In the genomic region with DNA sequence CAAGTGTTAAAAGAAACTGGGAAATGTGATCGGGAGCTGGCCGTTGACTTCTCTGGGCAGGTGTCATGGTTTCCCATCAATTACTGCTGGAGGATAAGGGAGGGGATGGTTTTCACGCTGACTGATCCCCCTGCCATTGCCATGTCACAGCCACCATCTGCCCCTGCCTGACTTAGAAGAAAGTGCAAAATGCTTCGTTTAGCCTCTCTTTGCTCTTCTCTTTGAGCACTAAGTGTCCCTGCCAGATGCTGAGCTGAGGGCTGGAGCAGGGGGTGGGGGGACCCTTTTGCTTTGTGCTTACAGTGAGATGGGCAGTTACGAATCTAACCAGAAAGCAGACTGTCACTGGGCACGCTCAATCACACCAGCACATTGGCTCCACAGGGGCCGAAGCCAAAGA, we compare ENCODE assay signal across 22 cellular contexts.
"Had no signal": no experiment of that assay in that cellular context is flagged by ENCODE, and none has a peak within 500 bp of the region (broad histone marks: within the 10 kb centered on the region; RNA-seq: fewer than 3 reads in every experiment).

No MANE protein-coding gene starts in this region.

- H3K27ac ChIP-seq: colonic mucosa, foreskin keratinocyte, hepatocyte, right atrium auricular region, sigmoid colon, skin epidermis, stomach, thoracic aorta, transverse colon had no signal

- H3K4me2 ChIP-seq: hepatocyte had no signal

- H2AFZ ChIP-seq: hepatocyte had no signal

- H3K9me3 ChIP-seq: colonic mucosa, right atrium auricular region, sigmoid colon, stomach, thoracic aorta, transverse colon had no signal

- H3K4me1 ChIP-seq: colonic mucosa, foreskin keratinocyte, right atrium auricular region, sigmoid colon, stomach, transverse colon had no signal

- H3K4me3 ChIP-seq: colonic mucosa, hepatocyte, lung, right atrium auricular region, sigmoid colon, skin epidermis, stomach, thoracic aorta, transverse colon had no signal

- H3K27me3 ChIP-seq: colonic mucosa, hepatocyte, right atrium auricular region, sigmoid colon, stomach, transverse colon had no signal

- DNase-seq: colonic mucosa; effector CD4-positive, alpha-beta T cell; endodermal cell; erythroblast; foreskin keratinocyte; left colon; left ventricle myocardium superior; mesenchymal stem cell; midbrain; posterior cingulate gyrus; sigmoid colon; stimulated activated CD4-positive, alpha-beta T cell treated with anti-CD3 and anti-CD28 coated beads, Interleukin-2, amount 100 ng/mL, for 24 hours; stimulated activated naive CD4-positive, alpha-beta T cell; stomach; substantia nigra; transverse colon had no signal

- FAIRE-seq: endothelial cell of umbilical vein had no signal

- H3K79me2 ChIP-seq: hepatocyte had no signal

- H3K36me3 ChIP-seq: colonic mucosa, right atrium auricular region, sigmoid colon, stomach, thoracic aorta, transverse colon had no signal
